30 cellular contexts compared by ENCODE assay signal in the genomic region with DNA sequence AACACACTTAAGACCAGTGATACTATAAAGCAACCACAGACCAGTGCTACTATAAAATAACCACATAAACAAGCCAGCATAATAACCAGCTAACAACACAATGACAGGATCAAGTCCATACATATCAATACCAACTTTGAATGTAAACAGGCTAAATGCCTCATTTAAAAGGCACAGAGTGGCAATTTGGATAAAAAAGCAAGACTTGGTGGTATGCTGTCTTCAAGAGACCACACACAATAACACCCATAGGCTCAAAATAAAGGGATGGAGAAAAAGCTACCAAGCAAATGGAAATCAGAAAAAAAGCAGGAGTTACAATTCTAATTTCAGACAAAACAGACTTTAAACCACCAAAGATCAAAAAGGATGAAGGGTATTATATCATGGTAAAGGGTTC. TPM values are rescaled to one million over a fixed set of nuclear protein-coding genes. Genes with fewer than 3 reads are reported as not detected.
"Had no signal": no experiment of that assay in that cellular context is flagged by ENCODE, and none has a peak within 500 bp of the region (broad histone marks: within the 10 kb centered on the region; RNA-seq: fewer than 3 reads in every experiment).

No MANE protein-coding gene starts in this region.

- H3K4me3 ChIP-seq: adrenal gland, ascending aorta, cardiac muscle cell had no signal

- H3K36me3 ChIP-seq: adrenal gland, ascending aorta, cardiac muscle cell had no signal

- H3K9me3 ChIP-seq: adrenal gland had no signal

- H3K27me3 ChIP-seq: adrenal gland, ascending aorta, cardiac muscle cell had no signal

- DNase-seq: activated B cell treated with CpG ODN at 0.5 μM for 24 hours; activated CD4-positive, alpha-beta memory T cell treated with anti-CD3 and anti-CD28 coated beads for 36 hours; activated CD4-positive, alpha-beta T cell treated with anti-CD3 and anti-CD28 coated beads for 4 hours; activated CD4-positive, alpha-beta T cell treated with anti-CD3 and anti-CD28 coated beads, Interleukin-2, amount 10 ng/mL, durations not matched to agents 24 days and 14 days; activated CD4-positive, alpha-beta T cell treated with anti-CD3 and anti-CD28 coated beads, Interleukin-2, amount 50 U/mL, for 1 hour; activated CD4-positive, alpha-beta T cell treated with anti-CD3 and anti-CD28 coated beads, Interleukin-2, amount 50 U/mL, for 4 hours; activated CD4-positive, CD25-positive, alpha-beta regulatory T cell treated with anti-CD3 and anti-CD28 coated beads, Interleukin-2, amount 50 U/mL, for 72 hours; activated CD8-positive, alpha-beta memory T cell treated with anti-CD3 and anti-CD28 coated beads, Interleukin-2, amount 50 U/mL, for 4 hours; activated CD8-positive, alpha-beta T cell treated with anti-CD3 and anti-CD28 coated beads for 36 hours; activated effector memory CD4-positive, alpha-beta T cell treated with anti-CD3 and anti-CD28 coated beads, Interleukin-2, amount 50 U/mL, for 16 hours; activated gamma-delta T cell treated with Interleukin-2 at 50 U/mL for 16 hours; activated naive CD4-positive, alpha-beta T cell; activated naive CD4-positive, alpha-beta T cell treated with anti-CD3 and anti-CD28 coated beads for 36 hours; activated naive CD4-positive, alpha-beta T cell treated with anti-CD3 and anti-CD28 coated beads, Interleukin-2, amount 50 U/mL, for 16 hours; activated naive CD8-positive, alpha-beta T cell treated with anti-CD3 and anti-CD28 coated beads for 36 hours; activated T-cell treated with anti-CD3 and anti-CD28 coated beads for 4 hours; activated T-cell treated with anti-CD3 and anti-CD28 coated beads, Interleukin-2, amount 50 U/mL, for 1 hour; activated T-cell treated with anti-CD3 and anti-CD28 coated beads, Interleukin-2, amount 50 U/mL, for 4 hours; activated T-cell treated with anti-CD3 and anti-CD28 coated beads, Interleukin-2, amount 50 U/mL, for 72 hours; adrenal gland; amniotic stem cell; caudate nucleus; cerebellar nuclear complex; T-helper 2 cell; T-helper 9 cell had no signal

- H3K4me1 ChIP-seq: adrenal gland, ascending aorta had no signal

- ATAC-seq: activated CD8-positive, alpha-beta T cell treated with anti-CD3 and anti-CD28 coated beads for 36 hours; activated naive CD4-positive, alpha-beta T cell treated with anti-CD3 and anti-CD28 coated beads, Interleukin-2, amount 50 U/mL, for 72 hours; activated T-cell treated with anti-CD3 and anti-CD28 coated beads, Interleukin-2, amount 50 U/mL, for 4 hours; activated T-cell treated with anti-CD3 and anti-CD28 coated beads, Interleukin-2, amount 50 U/mL, for 72 hours; activated T-helper 17 cell treated with anti-CD3 and anti-CD28 coated beads, Interleukin-2, amount 50 U/mL, for 72 hours had no signal

- H3K27ac ChIP-seq: adrenal gland, ascending aorta, cardiac muscle cell, VCaP had no signal

RNA-seq across cellular contexts. Expression of a gene that starts 19.8 kb away (rescaled TPM):
- total RNA-seq: activated B cell treated with CpG ODN at 0.5 μM for 24 hours had no signal

RNA-seq across cellular contexts. Expression of a gene that starts 37.3 kb away (rescaled TPM):
- total RNA-seq: ascending aorta had no signal
